Comparison of ENCODE assay signal across 11 cellular contexts in the genomic region with DNA sequence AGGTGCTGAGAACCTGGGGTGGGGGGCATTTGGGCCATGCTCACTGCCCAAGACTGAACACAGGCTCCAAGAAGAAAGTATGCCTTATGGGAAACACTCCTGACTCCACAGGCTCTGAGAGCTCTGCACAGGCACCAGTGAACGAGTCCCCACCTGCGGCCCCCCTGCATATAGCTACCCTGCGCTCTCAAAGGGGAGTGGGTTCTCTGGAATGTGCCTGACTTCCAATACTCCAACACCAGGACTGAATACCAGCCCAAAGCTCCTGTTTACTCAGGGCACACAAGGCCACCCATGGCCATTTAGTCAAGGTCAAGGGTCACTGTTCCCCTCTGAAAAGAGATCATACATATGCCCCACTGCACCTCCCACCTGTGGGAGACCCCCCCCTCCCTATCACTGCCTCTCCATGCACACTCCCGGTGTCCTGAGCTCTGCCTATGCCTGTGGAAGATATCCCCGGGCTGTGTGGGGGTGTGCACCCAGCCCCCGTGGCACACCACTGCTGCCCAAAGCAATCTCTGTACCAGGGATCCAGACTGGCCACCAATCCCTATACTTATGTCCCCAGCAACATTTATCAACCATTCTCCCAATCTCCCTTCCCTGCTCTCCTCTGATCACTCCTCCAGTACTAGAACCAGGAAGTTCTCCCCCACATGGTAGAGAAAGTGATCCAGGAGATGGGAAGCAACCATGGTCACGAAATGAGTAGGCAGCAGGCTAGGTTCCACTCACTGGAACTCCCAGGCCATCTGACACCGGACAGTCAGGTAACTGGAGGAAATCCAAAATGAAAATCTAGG. TPM values are rescaled to one million over a fixed set of nuclear protein-coding genes. Genes with fewer than 3 reads are reported as not detected.
DNase-seq lines count a peak whose midpoint lies in the region; ATAC-seq, FAIRE-seq and TF ChIP-seq lines count a peak whose summit lies in the region.
"Had no signal": no experiment of that assay in that cellular context is flagged by ENCODE, and none has a peak within 500 bp of the region (broad histone marks: within the 10 kb centered on the region; RNA-seq: fewer than 3 reads in every experiment).

No MANE protein-coding gene starts in this region.

- TF ChIP-seq POLR2A in GM12892 (IDR thresholded peaks at IDR 0.05; ENCODE audit: low read depth, low read length) (no peak), sigmoid colon (IDR thresholded peaks at IDR 0.05) (no peak)

- H3K9me3 Mint-ChIP-seq in activated T-helper 1 cell treated with anti-CD3 and anti-CD28 coated beads, Interleukin-12 subunit alpha, Interleukin-12 subunit beta, Interleukin-2, Interleukin-4 antibody, amounts not matched to agents 30 ng/mL and 10 ng/mL and 1 ng/mL, durations not matched to agents 14 hours and 24 hours and 36 hours, result no peaks in the 10 kb centered on the region

- WGBS in sigmoid colon, 2 donors, result 89 to 92% methylated on average over 8 of the region's 8 CpGs

- H3K4me3 Mint-ChIP-seq in activated T-helper 1 cell treated with anti-CD3 and anti-CD28 coated beads, Interleukin-12 subunit alpha, Interleukin-12 subunit beta, Interleukin-2, Interleukin-4 antibody, amounts not matched to agents 30 ng/mL and 10 ng/mL and 1 ng/mL, durations not matched to agents 14 hours and 24 hours and 36 hours, result peak overlapping the region; percentile 83

- no peak for ATAC-seq in HG02588 (IDR thresholded peaks at IDR 0.05; ENCODE audit: unreplicated experiment)
- ATAC-seq in GM21515 (IDR thresholded peaks at IDR 0.05; ENCODE audit: unreplicated experiment), result no peak

- H3K27ac ChIP-seq in keratinocyte (ENCODE audit: control insufficient read depth, insufficient read depth, low read length) (peak overlapping the region; percentile 83), sigmoid colon (peak overlapping the region; percentile 92 to 96 (median 93)), SJCRH30 (no peak overlapping the region)

- peaks cover 20% of the 10 kb centered on the region for H3K4me1 Mint-ChIP-seq in activated T-helper 1 cell treated with anti-CD3 and anti-CD28 coated beads, Interleukin-12 subunit alpha, Interleukin-12 subunit beta, Interleukin-2, Interleukin-4 antibody, amounts not matched to agents 30 ng/mL and 10 ng/mL and 1 ng/mL, durations not matched to agents 14 hours and 24 hours and 36 hours (ENCODE audit: low read depth)

- TF ChIP-seq CTCF in keratinocyte (optimal IDR thresholded peaks at IDR 0.05 in 1 of 3, IDR thresholded peaks at IDR 0.05 in 1 of 3, conservative IDR thresholded peaks at IDR 0.05 in 1 of 3; ENCODE audit: extremely low read depth in 1 of 3, insufficient read depth in 2 of 3, low read length in 3 of 3) (no peak), sigmoid colon (IDR thresholded peaks at IDR 0.05) (no peak)

- no peaks in the 10 kb centered on the region for H4K20me1 ChIP-seq in keratinocyte (ENCODE audit: control insufficient read depth, extremely low read depth, insufficient read depth, low read length)

- TF ChIP-seq EP300 in sigmoid colon (IDR thresholded peaks at IDR 0.05), result no peak

- no peaks in the 10 kb centered on the region for H3K9me3 ChIP-seq in keratinocyte (ENCODE audit: control insufficient read depth, low read depth, low read length)
- H3K9me3 ChIP-seq in sigmoid colon, result no peaks in the 10 kb centered on the region
- H3K9me3 ChIP-seq in SJCRH30 (replicated peaks), result no peaks in the 10 kb centered on the region
- H3K9me3 ChIP-seq: SK-N-SH had no signal

- peaks cover 4 to 27% of the 10 kb centered on the region in 2 experiments for H3K36me3 ChIP-seq in keratinocyte (ENCODE audit: control insufficient read depth in 2 of 2, extremely low read depth in 1 of 2, insufficient read depth in 2 of 2, low read length in 2 of 2)
- H3K36me3 ChIP-seq in sigmoid colon, result peaks cover 0 to 19% (median 6%) of the 10 kb centered on the region in 4 donors
- H3K36me3 ChIP-seq in SJCRH30, result no peaks in the 10 kb centered on the region; the same call in 1 of the 2 replicates

- H3K4me3 ChIP-seq in keratinocyte (ENCODE audit: control insufficient read depth in 2 of 3, extremely low read depth in 1 of 3, insufficient read depth in 2 of 3, low read depth in 1 of 3, low read length in 3 of 3) (no peak overlapping the region), sigmoid colon (no peak overlapping the region), SJCRH30 (no peak overlapping the region)

- peak overlapping the region; percentile 5 for H3K27ac Mint-ChIP-seq in activated T-helper 1 cell treated with anti-CD3 and anti-CD28 coated beads, Interleukin-12 subunit alpha, Interleukin-12 subunit beta, Interleukin-2, Interleukin-4 antibody, amounts not matched to agents 30 ng/mL and 10 ng/mL and 1 ng/mL, durations not matched to agents 14 hours and 24 hours and 36 hours

- H3K9ac ChIP-seq in keratinocyte (ENCODE audit: control insufficient read depth, extremely low read depth, insufficient read depth, low read length), result no peak overlapping the region
- H3K9ac ChIP-seq: SK-N-SH had no signal

- peaks cover 78% of the 10 kb centered on the region for H3K4me1 ChIP-seq in keratinocyte (ENCODE audit: control insufficient read depth, extremely low read depth, insufficient read depth, low read length)
- peaks cover 0 to 58% (median 46%) of the 10 kb centered on the region in 4 donors for H3K4me1 ChIP-seq in sigmoid colon
- no peaks in the 10 kb centered on the region for H3K4me1 ChIP-seq in SJCRH30

- H3K27me3 ChIP-seq in keratinocyte (ENCODE audit: control insufficient read depth, extremely low read depth, insufficient read depth, low read length) (no peaks in the 10 kb centered on the region), sigmoid colon (no peaks in the 10 kb centered on the region), SJCRH30 (no peaks in the 10 kb centered on the region)

- dilution Hi-C loops in keratinocyte (cut with MboI; ENCODE audit: extremely low pct_ligation_motif_present, low sequenced_read_pairs), result loop anchor here (25.0 kb wide), 1 partner anchor 169 kb away; no protein-coding TSS in a partner anchor

- H3K4me2 ChIP-seq in keratinocyte (ENCODE audit: control insufficient read depth, extremely low read depth, insufficient read depth, low read depth, low read length), result peak overlapping the region; percentile 83
- H3K4me2 ChIP-seq: SK-N-SH had no signal

- DNase-seq in GM12892 (ENCODE audit: insufficient read length), result peak; percentile 1
- DNase-seq in activated T-helper 1 cell treated with anti-CD3 and anti-CD28 coated beads, Interleukin-12 subunit alpha, Interleukin-12 subunit beta, Interleukin-2, Interleukin-4 antibody, amounts not matched to agents 30 ng/mL and 10 ng/mL and 1 ng/mL, durations not matched to agents 14 hours and 24 hours and 36 hours (ENCODE audit: low spot score), result no peak
- no peak for DNase-seq in keratinocyte (ENCODE audit: low read depth, low spot score)
- peak; percentile 58 for DNase-seq in sigmoid colon
- no peak for DNase-seq in SW480 (ENCODE audit: low spot score)
- DNase-seq in SJCRH30, result no peak
- DNase-seq: NCI-H446 treated with DMSO at 0.1 percent for 48 hours, SK-N-SH had no signal

- no peaks in the 10 kb centered on the region for H3K9me1 ChIP-seq in keratinocyte (ENCODE audit: control insufficient read depth, extremely low read depth, insufficient read depth, low read length)

- H3K27me3 Mint-ChIP-seq in activated T-helper 1 cell treated with anti-CD3 and anti-CD28 coated beads, Interleukin-12 subunit alpha, Interleukin-12 subunit beta, Interleukin-2, Interleukin-4 antibody, amounts not matched to agents 30 ng/mL and 10 ng/mL and 1 ng/mL, durations not matched to agents 14 hours and 24 hours and 36 hours (ENCODE audit: insufficient read depth), result peaks cover 16% of the 10 kb centered on the region

- H3K79me2 ChIP-seq in keratinocyte (ENCODE audit: control insufficient read depth, insufficient read depth, low read length), result peaks cover 30% of the 10 kb centered on the region

- peaks cover 13% of the 10 kb centered on the region for H3K36me3 Mint-ChIP-seq in activated T-helper 1 cell treated with anti-CD3 and anti-CD28 coated beads, Interleukin-12 subunit alpha, Interleukin-12 subunit beta, Interleukin-2, Interleukin-4 antibody, amounts not matched to agents 30 ng/mL and 10 ng/mL and 1 ng/mL, durations not matched to agents 14 hours and 24 hours and 36 hours (ENCODE audit: low read depth)

- no peak overlapping the region for H2AFZ ChIP-seq in keratinocyte (ENCODE audit: control insufficient read depth, low read length)

- no peak for FAIRE-seq in GM12892 (lab: Jason Lieb, UNC)
- FAIRE-seq in keratinocyte (lab: Jason Lieb, UNC), result peak; percentile 13

- intact Hi-C loops in activated T-helper 1 cell treated with anti-CD3 and anti-CD28 coated beads, Interleukin-12 subunit alpha, Interleukin-12 subunit beta, Interleukin-2, Interleukin-4 antibody, amounts not matched to agents 30 ng/mL and 10 ng/mL and 1 ng/mL, durations not matched to agents 14 hours and 24 hours and 36 hours (cut with micrococcal nuclease), result no loop called here
- intact Hi-C loops in sigmoid colon (cut with DNase I), result loop anchor here (10.0 kb wide), 1 partner anchor 237 kb away; no protein-coding TSS in a partner anchor

RNA-seq across cellular contexts. Expression of a gene that starts 1.5 kb away (rescaled TPM):
- polyA plus RNA-seq in GM12892 (2012; ENCODE audit: missing spikeins), result 10.3 TPM
- 5.7 and 7.0 TPM in 2 replicates for total RNA-seq in activated T-helper 1 cell treated with anti-CD3 and anti-CD28 coated beads, Interleukin-12 subunit alpha, Interleukin-12 subunit beta, Interleukin-2, Interleukin-4 antibody, amounts not matched to agents 30 ng/mL and 10 ng/mL and 1 ng/mL, durations not matched to agents 14 hours and 24 hours and 36 hours
- polyA plus RNA-seq in keratinocyte (67.5 to 124 TPM (median 83.0 TPM) in 3 replicates), sigmoid colon (10 to 100 TPM; 10.2 to 88.0 (median 10.4) TPM)
- 78.3 TPM for polyA plus RNA-seq in keratinocyte (2011; ENCODE audit: low read depth)
- polyA plus RNA-seq in keratinocyte (2011; cell fraction: cytosol; rRNA removed), result 15.3 and 27.8 TPM in 2 replicates
- polyA plus RNA-seq in keratinocyte (2011; cell fraction: nucleus; rRNA removed), result 412 and 505 TPM in 2 replicates
- polyA plus RNA-seq in keratinocyte (2012; ENCODE audit: low replicate concordance), result 67.7 and 78.5 TPM in 2 replicates
- polyA minus RNA-seq in keratinocyte, result 149 to 232 TPM (median 170 TPM) in 3 replicates
- polyA minus RNA-seq in keratinocyte (2011; cell fraction: cytosol; rRNA and poly(A)+ RNA removed), result 90.0 TPM
- polyA minus RNA-seq in keratinocyte (2011; cell fraction: nucleus; rRNA and poly(A)+ RNA removed), result 318 and 338 TPM in 2 replicates
- total RNA-seq in sigmoid colon, result 100 to 1,000 TPM in 1 of 4 donors, 10 to 100 TPM in 3; 59.9 to 162 (median 79.7) TPM
- total RNA-seq in SJCRH30 (2014; rRNA removed; shearing (Covaris generic)), result 23.4 and 45.0 TPM in 2 replicates

RNA-seq across cellular contexts. Expression of a gene that starts 8.5 kb away (rescaled TPM):
- 22.8 TPM for polyA plus RNA-seq in GM12892 (2012; ENCODE audit: missing spikeins)
- total RNA-seq in activated T-helper 1 cell treated with anti-CD3 and anti-CD28 coated beads, Interleukin-12 subunit alpha, Interleukin-12 subunit beta, Interleukin-2, Interleukin-4 antibody, amounts not matched to agents 30 ng/mL and 10 ng/mL and 1 ng/mL, durations not matched to agents 14 hours and 24 hours and 36 hours, result 26.0 and 26.3 TPM in 2 replicates
- polyA plus RNA-seq in keratinocyte (27.9 to 28.8 TPM (median 28.4 TPM) in 3 replicates), sigmoid colon (10 to 100 TPM; 12.7 to 21.6 (median 18.6) TPM)
- 13.6 TPM for polyA plus RNA-seq in keratinocyte (2011; ENCODE audit: low read depth)
- polyA plus RNA-seq in keratinocyte (2011; cell fraction: cytosol; rRNA removed), result 18.9 and 21.4 TPM in 2 replicates
- 20.3 and 22.1 TPM in 2 replicates for polyA plus RNA-seq in keratinocyte (2011; cell fraction: nucleus; rRNA removed)
- polyA plus RNA-seq in keratinocyte (2012; ENCODE audit: low replicate concordance), result 14.3 and 21.5 TPM in 2 replicates
- 14.3 to 24.7 TPM (median 19.8 TPM) in 3 replicates for polyA minus RNA-seq in keratinocyte
- polyA minus RNA-seq in keratinocyte (2011; cell fraction: cytosol; rRNA and poly(A)+ RNA removed), result 15.3 TPM
- polyA minus RNA-seq in keratinocyte (2011; cell fraction: nucleus; rRNA and poly(A)+ RNA removed), result 5.0 and 8.2 TPM in 2 replicates
- total RNA-seq in sigmoid colon, result 10 to 100 TPM in 3 of 4 donors, 1 to 10 TPM in 1; 9.4 to 22.5 (median 13.1) TPM
- 11.3 and 12.0 TPM in 2 replicates for total RNA-seq in SJCRH30 (2014; rRNA removed; shearing (Covaris generic))

RNA-seq across cellular contexts. Expression of a gene that starts 8.6 kb away (rescaled TPM):
- 652 TPM for polyA plus RNA-seq in GM12892 (2012; ENCODE audit: missing spikeins)
- 262 and 266 TPM in 2 replicates for total RNA-seq in activated T-helper 1 cell treated with anti-CD3 and anti-CD28 coated beads, Interleukin-12 subunit alpha, Interleukin-12 subunit beta, Interleukin-2, Interleukin-4 antibody, amounts not matched to agents 30 ng/mL and 10 ng/mL and 1 ng/mL, durations not matched to agents 14 hours and 24 hours and 36 hours
- polyA plus RNA-seq in keratinocyte, result 190 to 418 TPM (median 306 TPM) in 3 replicates
- polyA plus RNA-seq in keratinocyte (2011; ENCODE audit: low read depth), result 59.2 TPM
- polyA plus RNA-seq in keratinocyte (2011; cell fraction: cytosol; rRNA removed), result 291 and 312 TPM in 2 replicates
- 60.6 and 110 TPM in 2 replicates for polyA plus RNA-seq in keratinocyte (2011; cell fraction: nucleus; rRNA removed)
- polyA plus RNA-seq in keratinocyte (2012; ENCODE audit: low replicate concordance), result 311 and 566 TPM in 2 replicates
- 2.3 to 21.0 TPM (median 11.6 TPM) in 3 replicates for polyA minus RNA-seq in keratinocyte
- 84.6 TPM for polyA minus RNA-seq in keratinocyte (2011; cell fraction: cytosol; rRNA and poly(A)+ RNA removed)
- polyA minus RNA-seq in keratinocyte (2011; cell fraction: nucleus; rRNA and poly(A)+ RNA removed), result 6.3 and 9.9 TPM in 2 replicates
- 100 to 1,000 TPM; 146 to 352 (median 244) TPM for total RNA-seq in sigmoid colon
- 100 to 1,000 TPM; 419 to 762 (median 624) TPM for polyA plus RNA-seq in sigmoid colon
- 491 and 498 TPM in 2 replicates for total RNA-seq in SJCRH30 (2014; rRNA removed; shearing (Covaris generic))

RNA-seq across cellular contexts. Expression of a gene that starts 15.1 kb away (rescaled TPM):
- 7.4 TPM for polyA plus RNA-seq in GM12892 (2012; ENCODE audit: missing spikeins)
- total RNA-seq in activated T-helper 1 cell treated with anti-CD3 and anti-CD28 coated beads, Interleukin-12 subunit alpha, Interleukin-12 subunit beta, Interleukin-2, Interleukin-4 antibody, amounts not matched to agents 30 ng/mL and 10 ng/mL and 1 ng/mL, durations not matched to agents 14 hours and 24 hours and 36 hours, result 16.5 and 20.5 TPM in 2 replicates
- polyA plus RNA-seq in keratinocyte, result 8.6 to 9.7 TPM (median 9.1 TPM) in 3 replicates
- 2.1 TPM for polyA plus RNA-seq in keratinocyte (2011; ENCODE audit: low read depth)
- polyA plus RNA-seq in keratinocyte (2011; cell fraction: cytosol; rRNA removed), result 7.6 and 9.1 TPM in 2 replicates
- polyA plus RNA-seq in keratinocyte (2011; cell fraction: nucleus; rRNA removed), result 13.1 and 13.9 TPM in 2 replicates
- polyA plus RNA-seq in keratinocyte (2012; ENCODE audit: low replicate concordance), result 5.1 and 8.2 TPM in 2 replicates
- 10.4 to 15.1 TPM (median 15.0 TPM) in 3 replicates for polyA minus RNA-seq in keratinocyte
- polyA minus RNA-seq in keratinocyte (2011; cell fraction: cytosol; rRNA and poly(A)+ RNA removed), result 7.1 TPM
- polyA minus RNA-seq in keratinocyte (2011; cell fraction: nucleus; rRNA and poly(A)+ RNA removed), result 6.3 and 11.2 TPM in 2 replicates
- total RNA-seq in sigmoid colon, result 1 to 10 TPM; 3.4 to 9.4 (median 5.2) TPM
- 1 to 10 TPM; 1.8 to 6.2 (median 2.4) TPM for polyA plus RNA-seq in sigmoid colon
- total RNA-seq in SJCRH30 (2014; rRNA removed; shearing (Covaris generic)), result 12.4 and 12.8 TPM in 2 replicates

RNA-seq across cellular contexts. Expression of a gene that starts 59.4 kb away (rescaled TPM):
- polyA plus RNA-seq in GM12892 (2012; ENCODE audit: missing spikeins), result 0.25 TPM
- not detected in 2 replicates for total RNA-seq in activated T-helper 1 cell treated with anti-CD3 and anti-CD28 coated beads, Interleukin-12 subunit alpha, Interleukin-12 subunit beta, Interleukin-2, Interleukin-4 antibody, amounts not matched to agents 30 ng/mL and 10 ng/mL and 1 ng/mL, durations not matched to agents 14 hours and 24 hours and 36 hours
- polyA plus RNA-seq in keratinocyte (not detected in 3 replicates), sigmoid colon (not detected)
- polyA plus RNA-seq in keratinocyte (2011; ENCODE audit: low read depth), result not detected
- not detected in 2 replicates for polyA plus RNA-seq in keratinocyte (2011; cell fraction: cytosol; rRNA removed)
- not detected in 2 replicates for polyA plus RNA-seq in keratinocyte (2011; cell fraction: nucleus; rRNA removed)
- polyA plus RNA-seq in keratinocyte (2012; ENCODE audit: low replicate concordance), result 0.05 and 0.24 TPM in 2 replicates
- not detected in 3 replicates for polyA minus RNA-seq in keratinocyte
- not detected for polyA minus RNA-seq in keratinocyte (2011; cell fraction: cytosol; rRNA and poly(A)+ RNA removed)
- polyA minus RNA-seq in keratinocyte (2011; cell fraction: nucleus; rRNA and poly(A)+ RNA removed), result not detected in 2 replicates
- not detected for total RNA-seq in sigmoid colon
- total RNA-seq in SJCRH30 (2014; rRNA removed; shearing (Covaris generic)), result 0.30 and 0.35 TPM in 2 replicates
- total RNA-seq: dermis microvascular lymphatic vessel endothelial cell had no signal

Comparison
In these comparisons a context has a peak if more than half of its experiments do, and no peak if none do; other contexts are left out.
1. DNase-seq: peak in GM12892 (single experiment) and sigmoid colon (single experiment); none in activated T-helper 1 cell treated with anti-CD3 and anti-CD28 coated beads, Interleukin-12 subunit alpha, Interleukin-12 subunit beta, Interleukin-2, Interleukin-4 antibody, amounts not matched to agents 30 ng/mL and 10 ng/mL and 1 ng/mL, durations not matched to agents 14 hours and 24 hours and 36 hours (single experiment), keratinocyte (single experiment), SW480 (single experiment) and SJCRH30 (0 of 2).